In the genomic region with DNA sequence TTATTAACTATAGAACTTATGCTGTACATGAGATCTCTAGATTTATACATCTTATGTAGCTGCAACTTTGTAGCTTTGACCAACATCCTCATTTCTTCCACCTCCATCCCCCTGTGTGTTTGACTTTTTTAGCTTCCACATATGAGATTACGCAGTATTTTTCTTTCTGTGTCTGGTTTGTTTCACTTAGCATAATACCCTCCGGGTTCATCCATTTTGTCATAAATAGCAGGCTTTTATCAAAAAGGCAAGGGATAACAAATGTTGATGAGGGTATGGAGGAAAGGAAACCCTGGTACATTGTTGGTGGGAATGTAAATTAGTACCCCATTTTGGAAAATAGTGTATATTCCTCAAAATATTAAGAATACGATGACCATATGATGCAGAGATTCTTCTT, we compare ENCODE assay signal across 33 cellular contexts.
"Had no signal": no experiment of that assay in that cellular context is flagged by ENCODE, and none has a peak within 500 bp of the region (broad histone marks: within the 10 kb centered on the region; RNA-seq: fewer than 3 reads in every experiment).

No MANE protein-coding gene starts in this region.

- H3K36me3 ChIP-seq: MG63 had no signal

- H3K27ac ChIP-seq: KMS-11 had no signal

- H3K4me3 ChIP-seq: MG63 had no signal

- H3K27me3 ChIP-seq: MG63 had no signal

- H3K9me3 ChIP-seq: MG63 had no signal

- H3K9ac ChIP-seq: KMS-11 had no signal

- DNase-seq: Karpas-422, Kasumi-1, KG1, MG63, MM.1S, MV-4-11, NCI-H1048, NCI-H1092, NCI-H1105, NCI-H1105 treated with DMSO at 0.1 percent for 48 hours, NCI-H1417, NCI-H1417 treated with DMSO at 0.1 percent for 48 hours, NCI-H1436, NCI-H1436 treated with DMSO at 0.1 percent for 48 hours, NCI-H146, NCI-H1694, NCI-H1694 treated with DMSO at 0.1 percent for 48 hours, NCI-H187, NCI-H187 treated with DMSO at 0.1 percent for 48 hours, NCI-H1930, NCI-H2029, NCI-H2029 treated with DMSO at 0.1 percent for 48 hours, NCI-H2081, NCI-H2081 treated with DMSO at 0.1 percent for 48 hours, NCI-H2107, NCI-H2171, NCI-H2171 treated with DMSO at 0.1 percent for 48 hours, NCI-H2227 treated with DMSO at 0.1 percent for 48 hours, NCI-H226, NCI-H345, NCI-H446, NCI-H446 treated with DMSO at 0.1 percent for 48 hours had no signal

- H3K4me2 ChIP-seq: KMS-11 had no signal
